In the genomic region with DNA sequence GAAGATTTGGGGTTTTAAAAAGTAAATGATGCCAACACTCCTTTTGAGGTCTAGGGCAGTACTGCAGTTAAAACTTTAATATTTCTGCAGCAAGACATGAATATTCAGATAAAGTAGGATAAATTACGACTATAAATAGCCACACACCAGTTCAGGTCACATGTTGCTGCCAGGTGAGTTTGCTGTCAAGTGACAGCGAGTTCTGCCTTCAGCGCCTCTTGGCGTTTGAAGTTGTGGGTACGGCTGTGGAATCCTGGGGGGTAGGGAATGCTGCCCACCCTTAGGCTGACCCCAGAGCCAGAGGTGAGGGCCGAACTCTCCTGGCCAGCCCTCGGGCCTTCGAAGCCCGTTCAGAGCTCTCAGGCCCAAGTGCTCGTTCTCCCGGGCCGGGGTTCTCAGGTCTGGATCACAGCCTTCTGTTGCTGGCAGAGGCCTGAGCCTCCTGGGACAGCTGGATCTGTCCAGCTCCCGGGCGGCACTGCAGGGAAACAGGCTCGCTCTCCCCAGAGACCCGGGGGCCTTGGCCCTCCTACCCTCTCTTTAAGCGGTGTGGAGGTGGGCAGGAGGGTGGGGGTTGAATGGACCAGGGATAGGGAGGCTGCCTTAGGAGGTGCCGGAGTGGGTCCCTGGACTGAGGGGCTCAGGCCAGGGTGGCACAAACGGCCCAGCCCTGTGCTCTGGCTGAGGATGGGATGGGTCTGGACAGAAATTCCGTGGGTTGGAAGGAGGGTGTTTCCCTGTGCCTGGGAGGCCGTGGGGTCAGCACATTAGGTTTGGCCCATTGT, we compare ENCODE assay signal across 2 cellular contexts.
TF ChIP-seq lines count a peak whose summit lies in the region.

No MANE protein-coding gene starts in this region.

TF ChIP-seq in GM12891, 5 proteins besides CTCF, POLR2A, EP300 and RAD21:
- TF ChIP-seq POLR2AphosphoS5 (IDR thresholded peaks at IDR 0.05; ENCODE audit: low read depth, low read length) (peak; percentile 5; the same call in 1 of the 2 replicates), SPI1 (IDR thresholded peaks at IDR 0.05; ENCODE audit: low read depth, low read length) (no peak)

TF ChIP-seq in K562, 482 proteins besides CTCF, POLR2A, EP300 and RAD21:
- no peak for TF ChIP-seq AFF1 (IDR thresholded peaks at IDR 0.05; ENCODE audit: low read depth in 1 of 2, partially characterized antibody in 2 of 2)
- peak; percentile 36 for TF ChIP-seq FIP1L1 (IDR thresholded peaks at IDR 0.05; ENCODE audit: low read depth, low read length, poor library complexity, severe bottlenecking)
- no peak for TF ChIP-seq ZFP30 (CRISPR knock-in tag; IDR thresholded peaks at IDR 0.05; ENCODE audit: borderline replicate concordance)
- no peak for TF ChIP-seq NFRKB (IDR thresholded peaks at IDR 0.05; ENCODE audit: low read depth)
- TF ChIP-seq, protein P1, sequence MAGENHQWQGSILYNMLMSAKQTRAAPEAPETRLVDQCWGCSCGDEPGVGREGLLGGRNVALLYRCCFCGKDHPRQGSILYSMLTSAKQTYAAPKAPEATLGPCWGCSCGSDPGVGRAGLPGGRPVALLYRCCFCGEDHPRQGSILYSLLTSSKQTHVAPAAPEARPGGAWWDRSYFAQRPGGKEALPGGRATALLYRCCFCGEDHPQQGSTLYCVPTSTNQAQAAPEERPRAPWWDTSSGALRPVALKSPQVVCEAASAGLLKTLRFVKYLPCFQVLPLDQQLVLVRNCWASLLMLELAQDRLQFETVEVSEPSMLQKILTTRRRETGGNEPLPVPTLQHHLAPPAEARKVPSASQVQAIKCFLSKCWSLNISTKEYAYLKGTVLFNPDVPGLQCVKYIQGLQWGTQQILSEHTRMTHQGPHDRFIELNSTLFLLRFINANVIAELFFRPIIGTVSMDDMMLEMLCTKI (IDR thresholded peaks at IDR 0.05; ENCODE audit: partially characterized antibody) = no peak
- peak; percentile 46; the same call in 1 of the 2 replicates for TF ChIP-seq RBFOX2 (IDR thresholded peaks at IDR 0.05; ENCODE audit: low read depth, low read length)
- no peak for TF ChIP-seq KAT2B (IDR thresholded peaks at IDR 0.05; ENCODE audit: low read depth, low read length)
- no peak for TF ChIP-seq SETDB1 (IDR thresholded peaks at IDR 0.05; ENCODE audit: low read length)
- TF ChIP-seq PATZ1 (CRISPR knock-in tag; IDR thresholded peaks at IDR 0.05; ENCODE audit: borderline replicate concordance) = no peak
- no peak for TF ChIP-seq ZKSCAN3 (CRISPR knock-in tag; IDR thresholded peaks at IDR 0.05)
- TF ChIP-seq POLR2G (IDR thresholded peaks at IDR 0.05; ENCODE audit: low read depth, low read length) = peak; percentile 57
- no peak for TF ChIP-seq POU5F1 (IDR thresholded peaks at IDR 0.05; ENCODE audit: borderline replicate concordance, low read depth, low read length, partially characterized antibody)
- TF ChIP-seq SMARCA5 (IDR thresholded peaks at IDR 0.05) = no peak
- TF ChIP-seq DPF2 (IDR thresholded peaks at IDR 0.05) = no peak
- no peak for TF ChIP-seq CBX8 (IDR thresholded peaks at IDR 0.05; ENCODE audit: borderline replicate concordance, extremely low read depth, low read depth, low read length, poor library complexity, severe bottlenecking)
- no peak for TF ChIP-seq ZNF408 (CRISPR knock-in tag; IDR thresholded peaks at IDR 0.05; ENCODE audit: low read depth)
- TF ChIP-seq ETS2 (tag; IDR thresholded peaks at IDR 0.05; ENCODE audit: borderline replicate concordance, poor library complexity, severe bottlenecking) = no peak
